ENCODE assay signal across 9 cellular contexts in genomic region chr17:8628609-8629169, GRCh38. TPM values are rescaled to one million over a fixed set of nuclear protein-coding genes. Genes with fewer than 3 reads are reported as not detected.
DNase-seq lines count a peak whose midpoint lies in the region; ATAC-seq and TF ChIP-seq lines count a peak whose summit lies in the region.
"Had no signal": no experiment of that assay in that cellular context is flagged by ENCODE, and none has a peak within 500 bp of the region (broad histone marks: within the 10 kb centered on the region; RNA-seq: fewer than 3 reads in every experiment).

No MANE protein-coding gene starts in this region.

- no peaks in the 10 kb centered on the region for H3K36me3 ChIP-seq in spleen

- no peak for DNase-seq in activated CD8-positive, alpha-beta T cell treated with anti-CD3 and anti-CD28 coated beads for 36 hours
- DNase-seq in activated CD8-positive, alpha-beta T cell treated with anti-CD3 and anti-CD28 coated beads, Interleukin-2, amount 10 ng/mL, durations not matched to agents 7 days and 5 days: no peak
- DNase-seq in SK-N-DZ (ENCODE audit: low spot score) (peak; percentile 43), fibroblast of villous mesenchyme (ENCODE audit: low read depth) (no peak), spleen (no peak)
- DNase-seq in stimulated activated naive B cell treated with anti-CD40 and anti-IgM and Interleukin-4, amounts not matched to agents 10 μg/mL and 1 μg/mL and 100 μg/mL, for 72 hours: no peak
- no peak for DNase-seq in activated CD4-positive, CD25-positive, alpha-beta regulatory T cell treated with anti-CD3 and anti-CD28 coated beads, Interleukin-2, amount 50 U/mL, for 72 hours
- no peak for DNase-seq in activated CD8-positive, alpha-beta memory T cell treated with anti-CD3 and anti-CD28 coated beads, Interleukin-2, amount 50 U/mL, for 48 hours

- POLR2A ChIA-PET in activated CD8-positive, alpha-beta T cell treated with anti-CD3 and anti-CD28 coated beads for 36 hours (lab: Charles Lee): no interaction called here
- POLR2A ChIA-PET in activated CD8-positive, alpha-beta T cell treated with anti-CD3 and anti-CD28 coated beads, Interleukin-2, amount 10 ng/mL, durations not matched to agents 7 days and 5 days (lab: Charles Lee): interaction anchor here (0.6 kb wide), 1 partner anchor 381 kb away, joined by 3 read pairs; the partner anchor contains the start of gene CTC1

- H3K9me3 Mint-ChIP-seq in activated CD8-positive, alpha-beta T cell treated with anti-CD3 and anti-CD28 coated beads for 36 hours: no peaks in the 10 kb centered on the region
- no peaks in the 10 kb centered on the region for H3K9me3 Mint-ChIP-seq in activated CD8-positive, alpha-beta T cell treated with anti-CD3 and anti-CD28 coated beads, Interleukin-2, amount 10 ng/mL, durations not matched to agents 7 days and 5 days (ENCODE audit: insufficient read depth)
- H3K9me3 Mint-ChIP-seq in stimulated activated naive B cell treated with anti-CD40 and anti-IgM and Interleukin-4, amounts not matched to agents 10 μg/mL and 1 μg/mL and 100 μg/mL, for 72 hours: no peaks in the 10 kb centered on the region

- peaks cover 51% of the 10 kb centered on the region for H3K27me3 Mint-ChIP-seq in activated CD8-positive, alpha-beta T cell treated with anti-CD3 and anti-CD28 coated beads for 36 hours
- peaks cover 56% of the 10 kb centered on the region for H3K27me3 Mint-ChIP-seq in activated CD8-positive, alpha-beta T cell treated with anti-CD3 and anti-CD28 coated beads, Interleukin-2, amount 10 ng/mL, durations not matched to agents 7 days and 5 days (ENCODE audit: low read depth)
- H3K27me3 Mint-ChIP-seq in stimulated activated naive B cell treated with anti-CD40 and anti-IgM and Interleukin-4, amounts not matched to agents 10 μg/mL and 1 μg/mL and 100 μg/mL, for 72 hours: peaks cover 47 to 63% of the 10 kb centered on the region in 2 donors

- H3K27ac ChIP-seq in spleen: no peak overlapping the region

- WGBS in spleen, 5 donors: 45 to 57% (median 50%) methylated on average over 8 of the region's 8 CpGs

- ATAC-seq in activated CD8-positive, alpha-beta T cell treated with anti-CD3 and anti-CD28 coated beads for 36 hours: no peak
- no peak for ATAC-seq in activated CD8-positive, alpha-beta T cell treated with anti-CD3 and anti-CD28 coated beads, Interleukin-2, amount 10 ng/mL, durations not matched to agents 7 days and 5 days
- ATAC-seq in stimulated activated naive B cell treated with anti-CD40 and anti-IgM and Interleukin-4, amounts not matched to agents 10 μg/mL and 1 μg/mL and 100 μg/mL, for 72 hours (replicated peaks): no peak
- ATAC-seq: body of pancreas had no signal

- H3K9me3 ChIP-seq in spleen: no peaks in the 10 kb centered on the region
- H3K9me3 ChIP-seq: body of pancreas had no signal

- H3K4me1 Mint-ChIP-seq in activated CD8-positive, alpha-beta T cell treated with anti-CD3 and anti-CD28 coated beads for 36 hours (ENCODE audit: low read depth): peaks cover 13% of the 10 kb centered on the region
- H3K4me1 Mint-ChIP-seq in activated CD8-positive, alpha-beta T cell treated with anti-CD3 and anti-CD28 coated beads, Interleukin-2, amount 10 ng/mL, durations not matched to agents 7 days and 5 days (ENCODE audit: low read depth): peaks cover 10% of the 10 kb centered on the region
- peaks cover 18 to 33% of the 10 kb centered on the region in 2 donors for H3K4me1 Mint-ChIP-seq in stimulated activated naive B cell treated with anti-CD40 and anti-IgM and Interleukin-4, amounts not matched to agents 10 μg/mL and 1 μg/mL and 100 μg/mL, for 72 hours

- no peak for TF ChIP-seq CTCF in activated CD8-positive, alpha-beta T cell treated with anti-CD3 and anti-CD28 coated beads for 36 hours (IDR thresholded peaks at IDR 0.05)
- no peak for TF ChIP-seq CTCF in fibroblast of villous mesenchyme (IDR thresholded peaks at IDR 0.05; ENCODE audit: insufficient read depth, low read depth, low read length)
- no peak for TF ChIP-seq CTCF in spleen (IDR thresholded peaks at IDR 0.05 in 8 of 11, conservative IDR thresholded peaks at IDR 0.05 in 3 of 11)

- H3K4me1 ChIP-seq in spleen: peaks cover 13 to 36% (median 26%) of the 10 kb centered on the region in 6 donors

- peak overlapping the region; percentile 86 for H3K4me3 Mint-ChIP-seq in activated CD8-positive, alpha-beta T cell treated with anti-CD3 and anti-CD28 coated beads for 36 hours
- no peak overlapping the region for H3K4me3 Mint-ChIP-seq in activated CD8-positive, alpha-beta T cell treated with anti-CD3 and anti-CD28 coated beads, Interleukin-2, amount 10 ng/mL, durations not matched to agents 7 days and 5 days
- H3K4me3 Mint-ChIP-seq in stimulated activated naive B cell treated with anti-CD40 and anti-IgM and Interleukin-4, amounts not matched to agents 10 μg/mL and 1 μg/mL and 100 μg/mL, for 72 hours: peak overlapping the region; percentile 89 to 90

- H3K4me3 ChIP-seq in fibroblast of villous mesenchyme (ENCODE audit: low read depth, low read length) (peak overlapping the region; percentile 98), spleen (peak overlapping the region in 1 of 8 donors; percentile 77)

- peaks cover 3 to 90% (median 52%) of the 10 kb centered on the region in 7 donors for H3K27me3 ChIP-seq in spleen (replicated peaks in 1 of 7)
- H3K27me3 ChIP-seq: body of pancreas had no signal

- intact Hi-C loops in activated CD8-positive, alpha-beta T cell treated with anti-CD3 and anti-CD28 coated beads for 36 hours (cut with micrococcal nuclease): no loop called here
- intact Hi-C loops in spleen (cut with DNase I; ENCODE audit: low total_unique reads): no loop called here

- H3K36me3 Mint-ChIP-seq in activated CD8-positive, alpha-beta T cell treated with anti-CD3 and anti-CD28 coated beads for 36 hours (ENCODE audit: low read depth): no peaks in the 10 kb centered on the region
- no peaks in the 10 kb centered on the region for H3K36me3 Mint-ChIP-seq in activated CD8-positive, alpha-beta T cell treated with anti-CD3 and anti-CD28 coated beads, Interleukin-2, amount 10 ng/mL, durations not matched to agents 7 days and 5 days (ENCODE audit: low read depth)
- peaks cover 3 to 4% of the 10 kb centered on the region in 2 donors for H3K36me3 Mint-ChIP-seq in stimulated activated naive B cell treated with anti-CD40 and anti-IgM and Interleukin-4, amounts not matched to agents 10 μg/mL and 1 μg/mL and 100 μg/mL, for 72 hours

- no peak overlapping the region for H3K27ac Mint-ChIP-seq in activated CD8-positive, alpha-beta T cell treated with anti-CD3 and anti-CD28 coated beads for 36 hours
- no peak overlapping the region for H3K27ac Mint-ChIP-seq in activated CD8-positive, alpha-beta T cell treated with anti-CD3 and anti-CD28 coated beads, Interleukin-2, amount 10 ng/mL, durations not matched to agents 7 days and 5 days
- no peak overlapping the region for H3K27ac Mint-ChIP-seq in stimulated activated naive B cell treated with anti-CD40 and anti-IgM and Interleukin-4, amounts not matched to agents 10 μg/mL and 1 μg/mL and 100 μg/mL, for 72 hours

- TF ChIP-seq POLR2A in spleen (IDR thresholded peaks at IDR 0.05): no peak

- CTCF ChIA-PET in activated CD8-positive, alpha-beta T cell treated with anti-CD3 and anti-CD28 coated beads for 36 hours (lab: Charles Lee): no interaction called here
- CTCF ChIA-PET in activated CD8-positive, alpha-beta T cell treated with anti-CD3 and anti-CD28 coated beads, Interleukin-2, amount 10 ng/mL, durations not matched to agents 7 days and 5 days (lab: Charles Lee): no interaction called here

RNA-seq across cellular contexts. Expression of gene MYH10, which starts 1.8 kb away (rescaled TPM):
- total RNA-seq in activated CD8-positive, alpha-beta T cell treated with anti-CD3 and anti-CD28 coated beads for 36 hours: 10 to 100 TPM; 19.9 to 23.7 TPM
- total RNA-seq in activated CD8-positive, alpha-beta T cell treated with anti-CD3 and anti-CD28 coated beads, Interleukin-2, amount 10 ng/mL, durations not matched to agents 7 days and 5 days: 1 to 10 TPM; 7.7 to 8.1 TPM
- 70.8 and 77.2 TPM in 2 replicates for polyA plus RNA-seq in SK-N-DZ (2014; cell fraction: cytosol; rRNA removed)
- 64.8 and 90.6 TPM in 2 replicates for polyA plus RNA-seq in SK-N-DZ (2014; cell fraction: nucleus; rRNA removed)
- total RNA-seq in fibroblast of villous mesenchyme (94.1 and 99.2 TPM in 2 replicates), spleen (10 to 100 TPM in 1 of 7 donors, 1 to 10 TPM in 6; 3.0 to 14.4 (median 8.2) TPM)
- 1 to 10 TPM; 1.0 to 2.2 (median 1.8) TPM for polyA plus RNA-seq in spleen
